Comparison of ENCODE assay signal across 8 cellular contexts in genomic region chr12:63276537-63277365, GRCh38.
DNase-seq lines count a peak whose midpoint lies in the region; ATAC-seq and TF ChIP-seq lines count a peak whose summit lies in the region.

No MANE protein-coding gene starts in this region.

- H3K9me2 ChIP-seq in Karpas-422 (replicated peaks; ENCODE audit: insufficient read depth, low read length), result no peaks in the 10 kb centered on the region

- H3K4me1 ChIP-seq in heart right ventricle, result no peaks in the 10 kb centered on the region
- no peaks in the 10 kb centered on the region for H3K4me1 ChIP-seq in right atrium auricular region
- no peaks in the 10 kb centered on the region for H3K4me1 ChIP-seq in Karpas-422 (ENCODE audit: low read length)

- H3K79me2 ChIP-seq in Karpas-422 (ENCODE audit: low read length), result no peaks in the 10 kb centered on the region

- H3K27me3 ChIP-seq in heart right ventricle, result no peaks in the 10 kb centered on the region
- H3K27me3 ChIP-seq in right atrium auricular region, result no peaks in the 10 kb centered on the region
- no peaks in the 10 kb centered on the region; the same call in 1 of the 2 replicates for H3K27me3 ChIP-seq in Karpas-422 (ENCODE audit: low read length)

- H3K4me3 ChIP-seq in heart right ventricle (no peak overlapping the region), right atrium auricular region (no peak overlapping the region), Karpas-422 (ENCODE audit: low read length) (no peak overlapping the region), fibroblast of the aortic adventitia (ENCODE audit: low read depth, low read length) (no peak overlapping the region)

- H3K9me3 ChIP-seq in heart right ventricle (peaks cover 0 to 6% (median 0%) of the 10 kb centered on the region in 11 donors), right atrium auricular region (no peaks in the 10 kb centered on the region), Karpas-422 (ENCODE audit: low read length) (no peaks in the 10 kb centered on the region)

- no peak overlapping the region for H3K4me3 Mint-ChIP-seq in stimulated activated effector memory CD8-positive, alpha-beta T cell treated with anti-CD3 and anti-CD28 coated beads, Interleukin-12 subunit alpha, Interleukin-12 subunit beta, amount 100 ng/mL, for 72 hours

- intact Hi-C loops in heart right ventricle (cut with DNase I), result loop anchor here in 2 of 10 donors (10.0 kb wide), 1 partner anchor 172 kb away; no protein-coding TSS in a partner anchor

- H3K4me1 Mint-ChIP-seq in stimulated activated effector memory CD8-positive, alpha-beta T cell treated with anti-CD3 and anti-CD28 coated beads, Interleukin-12 subunit alpha, Interleukin-12 subunit beta, amount 100 ng/mL, for 72 hours, result no peaks in the 10 kb centered on the region

- H3K36me3 Mint-ChIP-seq in stimulated activated effector memory CD8-positive, alpha-beta T cell treated with anti-CD3 and anti-CD28 coated beads, Interleukin-12 subunit alpha, Interleukin-12 subunit beta, amount 100 ng/mL, for 72 hours, result no peaks in the 10 kb centered on the region

- H3K27ac ChIP-seq in heart right ventricle, result no peak overlapping the region
- no peak overlapping the region for H3K27ac ChIP-seq in right atrium auricular region
- no peak overlapping the region for H3K27ac ChIP-seq in Karpas-422 (ENCODE audit: low read length)

- TF ChIP-seq CTCF in heart right ventricle (IDR thresholded peaks at IDR 0.05) (peak in 7 of 9 donors; percentile 46 to 65 (median 55)), right atrium auricular region (IDR thresholded peaks at IDR 0.05) (peak in 1 of 2 donors; percentile 59), fibroblast of the aortic adventitia (IDR thresholded peaks at IDR 0.05; ENCODE audit: insufficient read depth, low read length) (peak; percentile 51)

- peaks cover 9% of the 10 kb centered on the region for H3K9me3 Mint-ChIP-seq in stimulated activated effector memory CD8-positive, alpha-beta T cell treated with anti-CD3 and anti-CD28 coated beads, Interleukin-12 subunit alpha, Interleukin-12 subunit beta, amount 100 ng/mL, for 72 hours

- 46 to 50% methylated on average over 4 of the region's 4 CpGs for WGBS in heart right ventricle, 2 donors

- DNase-seq in heart right ventricle (no peak), right atrium auricular region (ENCODE audit: low spot score) (no peak), Karpas-422 (peak; percentile 83), RPMI7951 (ENCODE audit: low read depth) (peak; percentile 29), fibroblast of the aortic adventitia (ENCODE audit: low read depth) (peak; percentile 13), stromal cell of bone marrow (ENCODE audit: low read depth) (peak; percentile 13)
- DNase-seq in stimulated activated effector memory CD8-positive, alpha-beta T cell treated with anti-CD3 and anti-CD28 coated beads, Interleukin-12 subunit alpha, Interleukin-12 subunit beta, amount 100 ng/mL, for 72 hours (ENCODE audit: low spot score in 2 of 2), result no peak

- no peaks in the 10 kb centered on the region for H3K36me3 ChIP-seq in heart right ventricle
- no peaks in the 10 kb centered on the region for H3K36me3 ChIP-seq in right atrium auricular region
- no peaks in the 10 kb centered on the region for H3K36me3 ChIP-seq in Karpas-422 (ENCODE audit: insufficient read depth, low read length)

- no peak for ATAC-seq in heart right ventricle
- peak; percentile 83 for ATAC-seq in GM21786 (IDR thresholded peaks at IDR 0.05; ENCODE audit: unreplicated experiment)
- ATAC-seq in stimulated activated effector memory CD8-positive, alpha-beta T cell treated with anti-CD3 and anti-CD28 coated beads, Interleukin-12 subunit alpha, Interleukin-12 subunit beta, amount 100 ng/mL, for 72 hours, result no peak

- H3K27ac Mint-ChIP-seq in stimulated activated effector memory CD8-positive, alpha-beta T cell treated with anti-CD3 and anti-CD28 coated beads, Interleukin-12 subunit alpha, Interleukin-12 subunit beta, amount 100 ng/mL, for 72 hours, result no peak overlapping the region

- no peak overlapping the region for H3K9ac ChIP-seq in Karpas-422 (ENCODE audit: low read length)

- H2AFZ ChIP-seq in Karpas-422 (ENCODE audit: low read length), result no peak overlapping the region

- H3K4me2 ChIP-seq in Karpas-422 (ENCODE audit: low read depth, low read length, poor library complexity, severe bottlenecking), result no peak overlapping the region

- H4K20me1 ChIP-seq in Karpas-422 (ENCODE audit: insufficient read depth, low read depth, low read length), result no peaks in the 10 kb centered on the region

Comparison
In these comparisons a context has a peak if more than half of its experiments do, and no peak if none do; other contexts are left out.
1. DNase-seq: peak in Karpas-422 (single experiment), RPMI7951 (single experiment), fibroblast of the aortic adventitia (single experiment) and stromal cell of bone marrow (single experiment); none in heart right ventricle (0 of 2), right atrium auricular region (single experiment) and stimulated activated effector memory CD8-positive, alpha-beta T cell treated with anti-CD3 and anti-CD28 coated beads, Interleukin-12 subunit alpha, Interleukin-12 subunit beta, amount 100 ng/mL, for 72 hours (0 of 2).